9 cellular contexts compared by ENCODE assay signal in the genomic region with DNA sequence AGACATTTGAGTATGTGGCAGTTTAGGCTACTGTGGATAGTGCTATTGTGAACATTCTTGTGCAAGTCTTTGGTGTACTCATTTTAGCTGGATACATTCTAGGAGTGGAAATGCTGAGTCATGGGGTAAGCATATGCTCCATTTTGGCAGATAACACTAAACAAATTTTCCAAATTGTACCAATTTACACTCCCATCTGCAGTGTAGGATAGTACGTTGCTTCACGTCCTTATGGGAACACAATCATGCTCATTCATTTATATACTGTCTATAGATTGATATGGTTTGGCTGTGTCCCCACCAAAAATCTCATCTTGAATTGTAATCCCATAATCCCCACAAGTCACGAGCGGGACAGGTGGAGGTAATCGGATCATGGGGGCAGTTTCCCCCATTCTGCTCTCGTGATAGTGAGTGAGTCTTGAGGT. TPM values are rescaled to one million over a fixed set of nuclear protein-coding genes. Genes with fewer than 3 reads are reported as not detected.
A peak's percentile ranks its signal among the peaks of the same experiment; 100 is the strongest.
DNase-seq lines count a peak whose midpoint lies in the region; ATAC-seq and TF ChIP-seq lines count a peak whose summit lies in the region.
"Had no signal": no experiment of that assay in that cellular context is flagged by ENCODE, and none has a peak within 500 bp of the region (broad histone marks: within the 10 kb centered on the region; RNA-seq: fewer than 3 reads in every experiment).

No MANE protein-coding gene starts in this region.

- peak overlapping the region; percentile 15; the same call in 1 of the 2 replicates for H3K4me2 ChIP-seq in KMS-11

- no peaks in the 10 kb centered on the region for H4K20me1 ChIP-seq in KMS-11 (ENCODE audit: insufficient read depth)

- H3K4me3 Mint-ChIP-seq in activated T-cell treated with anti-CD3 and anti-CD28 coated beads, Interleukin-2, amount 50 U/mL, for 4 hours: no peak overlapping the region

- DNase-seq in AG10803 (ENCODE audit: low read depth): peak; percentile 86
- DNase-seq in adipocyte (ENCODE audit: low read depth): peak; percentile 84
- DNase-seq in left lobe of liver (ENCODE audit: low spot score): no peak
- DNase-seq in activated T-cell treated with anti-CD3 and anti-CD28 coated beads, Interleukin-2, amount 50 U/mL, for 4 hours: no peak
- DNase-seq: KBM-7 had no signal

- H3K9me3 ChIP-seq in adipocyte (ENCODE audit: control insufficient read depth, low read length): no peaks in the 10 kb centered on the region

- peaks cover 31% of the 10 kb centered on the region for H3K36me3 Mint-ChIP-seq in activated T-cell treated with anti-CD3 and anti-CD28 coated beads, Interleukin-2, amount 50 U/mL, for 4 hours (ENCODE audit: insufficient read depth)

- H3K4me1 Mint-ChIP-seq in activated T-cell treated with anti-CD3 and anti-CD28 coated beads, Interleukin-2, amount 50 U/mL, for 4 hours (ENCODE audit: low read depth): peaks cover 12% of the 10 kb centered on the region

- H3K79me2 ChIP-seq in KMS-11 (ENCODE audit: insufficient read depth, low read depth): no peaks in the 10 kb centered on the region

- H3K36me3 ChIP-seq in KMS-11 (ENCODE audit: insufficient read depth): no peaks in the 10 kb centered on the region; the same call in 1 of the 2 replicates
- H3K36me3 ChIP-seq in adipocyte (ENCODE audit: control insufficient read depth, insufficient read depth, low read length, severe bottlenecking): peaks cover 35% of the 10 kb centered on the region

- no peak overlapping the region for H2AFZ ChIP-seq in KMS-11 (ENCODE audit: low read depth)

- H3K9ac ChIP-seq in KMS-11 (no peak overlapping the region), adipocyte (ENCODE audit: low read length) (peak overlapping the region; percentile 50)

- ATAC-seq in left lobe of liver (peak; percentile 73), HG02840 (IDR thresholded peaks at IDR 0.05; ENCODE audit: low FRiP score, unreplicated experiment) (no peak), HG03025 (IDR thresholded peaks at IDR 0.05; ENCODE audit: low FRiP score, unreplicated experiment) (no peak), GM19455 (IDR thresholded peaks at IDR 0.05; ENCODE audit: unreplicated experiment) (no peak)
- ATAC-seq in activated T-cell treated with anti-CD3 and anti-CD28 coated beads, Interleukin-2, amount 50 U/mL, for 4 hours: no peak

- H3K4me3 ChIP-seq in AG10803 (ENCODE audit: low read length): no peak overlapping the region
- no peak overlapping the region for H3K4me3 ChIP-seq in KMS-11 (IDR thresholded peaks at IDR 0.05; ENCODE audit: insufficient read depth, low read depth, low read length)
- peak overlapping the region; percentile 9 for H3K4me3 ChIP-seq in adipocyte (ENCODE audit: low read length)

- H3K27ac ChIP-seq in KMS-11: no peak overlapping the region; the same call in 1 of the 2 replicates

- H3K27me3 ChIP-seq in KMS-11 (ENCODE audit: insufficient read depth, low read depth): no peaks in the 10 kb centered on the region
- H3K27me3 ChIP-seq in adipocyte (replicated peaks; ENCODE audit: control insufficient read depth, insufficient read depth, low read length): no peaks in the 10 kb centered on the region

- no peaks in the 10 kb centered on the region for H3K27me3 Mint-ChIP-seq in activated T-cell treated with anti-CD3 and anti-CD28 coated beads, Interleukin-2, amount 50 U/mL, for 4 hours (ENCODE audit: low read depth)

- no peaks in the 10 kb centered on the region for H3K9me3 Mint-ChIP-seq in activated T-cell treated with anti-CD3 and anti-CD28 coated beads, Interleukin-2, amount 50 U/mL, for 4 hours

- TF ChIP-seq CTCF in AG10803 (conservative IDR thresholded peaks at IDR 0.05; ENCODE audit: low read length) (no peak), KMS-11 (conservative IDR thresholded peaks at IDR 0.05; ENCODE audit: low read depth, low read length) (no peak)

- peaks cover 15% of the 10 kb centered on the region for H3K4me1 ChIP-seq in KMS-11 (ENCODE audit: low read depth, poor library complexity, severe bottlenecking)
- H3K4me1 ChIP-seq in adipocyte (ENCODE audit: control insufficient read depth, insufficient read depth, low read length): peaks cover 42% of the 10 kb centered on the region

RNA-seq across cellular contexts. Expression of gene RNF216, which starts 25.7 kb away (rescaled TPM):
- total RNA-seq in left lobe of liver: 10.6 TPM
- total RNA-seq in activated T-cell treated with anti-CD3 and anti-CD28 coated beads, Interleukin-2, amount 50 U/mL, for 4 hours: 10 to 100 TPM; 41.4 to 44.2 (median 43.7) TPM

Comparison
In these comparisons a context has a peak if more than half of its experiments do, and no peak if none do; other contexts are left out.
1. DNase-seq: peak in AG10803 (single experiment) and adipocyte (single experiment); none in left lobe of liver (single experiment) and activated T-cell treated with anti-CD3 and anti-CD28 coated beads, Interleukin-2, amount 50 U/mL, for 4 hours (single experiment).